ENCODE assay signal across 1 cellular context in the genomic region with DNA sequence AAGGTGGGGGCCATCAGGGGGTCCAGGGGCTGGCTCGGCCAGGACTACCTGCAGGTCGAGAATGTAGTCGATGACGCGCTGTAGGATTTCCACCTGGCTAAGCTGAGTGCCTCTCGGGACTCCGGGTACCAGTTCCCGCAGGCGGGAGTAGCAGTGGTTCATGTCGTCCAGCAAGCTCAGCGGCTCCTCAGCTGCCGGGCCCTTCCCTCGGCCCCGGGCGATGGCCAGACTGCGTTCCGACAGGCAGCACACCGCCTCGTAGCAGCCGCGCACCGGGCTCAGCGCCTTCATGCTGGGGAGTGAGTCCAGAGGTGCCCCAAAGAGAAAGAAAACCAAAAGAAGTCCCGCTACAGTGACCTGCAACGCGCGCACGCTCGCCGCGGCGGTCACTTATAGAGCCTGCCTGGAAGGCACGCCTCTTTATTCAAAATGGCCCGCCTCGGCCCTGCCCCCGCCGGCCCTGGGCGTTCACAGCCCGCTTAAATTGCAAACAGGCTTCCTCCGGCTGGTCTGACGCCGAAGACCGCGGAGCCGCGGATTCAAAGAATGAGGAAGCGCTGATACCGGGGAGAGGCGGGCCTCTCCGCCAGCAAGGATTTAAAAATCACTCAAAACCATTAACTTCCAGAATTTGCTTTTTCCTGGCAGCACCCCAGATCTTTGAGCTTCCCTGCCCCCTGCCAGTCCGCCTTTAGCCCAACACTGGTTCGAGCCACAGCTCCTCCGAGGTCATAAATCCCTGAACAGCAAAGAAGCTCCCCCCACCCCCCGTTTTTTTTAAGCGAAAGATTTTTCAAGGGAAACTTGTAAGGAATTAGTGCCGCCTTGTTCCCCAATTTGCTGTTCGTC.
A peak's percentile ranks its signal among the peaks of the same experiment; 100 is the strongest.
TF ChIP-seq lines count a peak whose summit lies in the region.

A gene with protein sequence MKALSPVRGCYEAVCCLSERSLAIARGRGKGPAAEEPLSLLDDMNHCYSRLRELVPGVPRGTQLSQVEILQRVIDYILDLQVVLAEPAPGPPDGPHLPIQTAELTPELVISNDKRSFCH (minus strand): TSS at position 366 of the 849 bp plus-strand sequence. CDS start 75 bp downstream, at position 291.

TF ChIP-seq in HepG2, 621 proteins besides CTCF, POLR2A, EP300 and RAD21 (continued from another document and continues in another):
- TF ChIP-seq, protein P1, sequence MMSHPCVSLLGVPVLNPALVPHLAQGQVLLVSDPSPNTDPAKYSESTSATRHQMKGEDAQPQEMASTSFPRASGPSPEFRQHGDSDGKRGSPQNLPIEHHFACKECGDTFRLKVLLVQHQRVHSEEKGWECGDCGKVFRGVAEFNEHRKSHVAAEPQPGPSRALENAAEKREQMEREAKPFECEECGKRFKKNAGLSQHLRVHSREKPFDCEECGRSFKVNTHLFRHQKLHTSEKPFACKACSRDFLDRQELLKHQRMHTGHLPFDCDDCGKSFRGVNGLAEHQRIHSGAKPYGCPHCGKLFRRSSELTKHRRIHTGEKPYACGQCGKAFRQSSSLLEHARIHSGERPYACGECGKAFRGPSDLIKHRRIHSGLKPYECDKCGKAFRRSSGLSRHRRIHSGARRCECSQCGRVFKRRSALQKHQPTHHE (CRISPR knock-in tag; IDR thresholded peaks at IDR 0.05; ENCODE audit: borderline replicate concordance) = no peak; the same call in 1 of the 2 replicates
- peak; percentile 23; the same call in 1 of the 2 replicates for TF ChIP-seq FOXO1 (CRISPR knock-in tag; IDR thresholded peaks at IDR 0.05)
- TF ChIP-seq CENPX (CRISPR knock-in tag; IDR thresholded peaks at IDR 0.05) = no peak
- TF ChIP-seq SOX13 (IDR thresholded peaks at IDR 0.05) = 0 out of 2 replicates have a peak, but pooled peaks have one; percentile 32
- TF ChIP-seq SOX13 (CRISPR knock-in tag; conservative IDR thresholded peaks at IDR 0.05 in 1 of 2, IDR thresholded peaks at IDR 0.05 in 1 of 2) = no peak
- TF ChIP-seq ZNF510 (CRISPR knock-in tag; IDR thresholded peaks at IDR 0.05; ENCODE audit: low read depth) = no peak
- TF ChIP-seq ZNF878 (CRISPR knock-in tag; IDR thresholded peaks at IDR 0.05) = peak; percentile 73; the same call in 1 of the 2 replicates
- no peak for TF ChIP-seq ZNF3 (CRISPR knock-in tag; IDR thresholded peaks at IDR 0.05)
- no peak for TF ChIP-seq ZNF292 (CRISPR knock-in tag; IDR thresholded peaks at IDR 0.05; ENCODE audit: borderline replicate concordance, low read depth)
- no peak for TF ChIP-seq ZBTB3 (CRISPR knock-in tag; IDR thresholded peaks at IDR 0.05; ENCODE audit: borderline replicate concordance, low read depth)
- no peak for TF ChIP-seq ZNF879 (CRISPR knock-in tag; IDR thresholded peaks at IDR 0.05)
- peak; percentile 73 for TF ChIP-seq MED1 (CRISPR knock-in tag; IDR thresholded peaks at IDR 0.05)
- TF ChIP-seq XRCC5 (optimal IDR thresholded peaks at IDR 0.05; ENCODE audit: low read length) = no peak
- no peak for TF ChIP-seq LCORL (IDR thresholded peaks at IDR 0.05)
- TF ChIP-seq LCORL (CRISPR knock-in tag; IDR thresholded peaks at IDR 0.05) = no peak
- TF ChIP-seq, protein P2, sequence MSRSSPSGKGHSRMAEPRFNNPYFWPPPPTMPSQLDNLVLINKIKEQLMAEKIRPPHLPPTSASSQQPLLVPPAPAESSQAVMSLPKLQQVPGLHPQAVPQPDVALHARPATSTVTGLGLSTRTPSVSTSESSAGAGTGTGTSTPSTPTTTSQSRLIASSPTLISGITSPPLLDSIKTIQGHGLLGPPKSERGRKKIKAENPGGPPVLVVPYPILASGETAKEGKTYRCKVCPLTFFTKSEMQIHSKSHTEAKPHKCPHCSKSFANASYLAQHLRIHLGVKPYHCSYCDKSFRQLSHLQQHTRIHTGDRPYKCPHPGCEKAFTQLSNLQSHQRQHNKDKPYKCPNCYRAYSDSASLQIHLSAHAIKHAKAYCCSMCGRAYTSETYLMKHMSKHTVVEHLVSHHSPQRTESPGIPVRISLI (CRISPR knock-in tag; IDR thresholded peaks at IDR 0.05; ENCODE audit: borderline replicate concordance) = no peak
- TF ChIP-seq, protein P3, sequence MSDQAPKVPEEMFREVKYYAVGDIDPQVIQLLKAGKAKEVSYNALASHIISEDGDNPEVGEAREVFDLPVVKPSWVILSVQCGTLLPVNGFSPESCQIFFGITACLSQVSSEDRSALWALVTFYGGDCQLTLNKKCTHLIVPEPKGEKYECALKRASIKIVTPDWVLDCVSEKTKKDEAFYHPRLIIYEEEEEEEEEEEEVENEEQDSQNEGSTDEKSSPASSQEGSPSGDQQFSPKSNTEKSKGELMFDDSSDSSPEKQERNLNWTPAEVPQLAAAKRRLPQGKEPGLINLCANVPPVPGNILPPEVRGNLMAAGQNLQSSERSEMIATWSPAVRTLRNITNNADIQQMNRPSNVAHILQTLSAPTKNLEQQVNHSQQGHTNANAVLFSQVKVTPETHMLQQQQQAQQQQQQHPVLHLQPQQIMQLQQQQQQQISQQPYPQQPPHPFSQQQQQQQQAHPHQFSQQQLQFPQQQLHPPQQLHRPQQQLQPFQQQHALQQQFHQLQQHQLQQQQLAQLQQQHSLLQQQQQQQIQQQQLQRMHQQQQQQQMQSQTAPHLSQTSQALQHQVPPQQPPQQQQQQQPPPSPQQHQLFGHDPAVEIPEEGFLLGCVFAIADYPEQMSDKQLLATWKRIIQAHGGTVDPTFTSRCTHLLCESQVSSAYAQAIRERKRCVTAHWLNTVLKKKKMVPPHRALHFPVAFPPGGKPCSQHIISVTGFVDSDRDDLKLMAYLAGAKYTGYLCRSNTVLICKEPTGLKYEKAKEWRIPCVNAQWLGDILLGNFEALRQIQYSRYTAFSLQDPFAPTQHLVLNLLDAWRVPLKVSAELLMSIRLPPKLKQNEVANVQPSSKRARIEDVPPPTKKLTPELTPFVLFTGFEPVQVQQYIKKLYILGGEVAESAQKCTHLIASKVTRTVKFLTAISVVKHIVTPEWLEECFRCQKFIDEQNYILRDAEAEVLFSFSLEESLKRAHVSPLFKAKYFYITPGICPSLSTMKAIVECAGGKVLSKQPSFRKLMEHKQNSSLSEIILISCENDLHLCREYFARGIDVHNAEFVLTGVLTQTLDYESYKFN (CRISPR knock-in tag; conservative IDR thresholded peaks at IDR 0.05) = peak; percentile 20; the same call in 1 of the 2 replicates
- TF ChIP-seq, protein P4, sequence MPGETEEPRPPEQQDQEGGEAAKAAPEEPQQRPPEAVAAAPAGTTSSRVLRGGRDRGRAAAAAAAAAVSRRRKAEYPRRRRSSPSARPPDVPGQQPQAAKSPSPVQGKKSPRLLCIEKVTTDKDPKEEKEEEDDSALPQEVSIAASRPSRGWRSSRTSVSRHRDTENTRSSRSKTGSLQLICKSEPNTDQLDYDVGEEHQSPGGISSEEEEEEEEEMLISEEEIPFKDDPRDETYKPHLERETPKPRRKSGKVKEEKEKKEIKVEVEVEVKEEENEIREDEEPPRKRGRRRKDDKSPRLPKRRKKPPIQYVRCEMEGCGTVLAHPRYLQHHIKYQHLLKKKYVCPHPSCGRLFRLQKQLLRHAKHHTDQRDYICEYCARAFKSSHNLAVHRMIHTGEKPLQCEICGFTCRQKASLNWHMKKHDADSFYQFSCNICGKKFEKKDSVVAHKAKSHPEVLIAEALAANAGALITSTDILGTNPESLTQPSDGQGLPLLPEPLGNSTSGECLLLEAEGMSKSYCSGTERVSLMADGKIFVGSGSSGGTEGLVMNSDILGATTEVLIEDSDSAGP (CRISPR knock-in tag; IDR thresholded peaks at IDR 0.05; ENCODE audit: borderline replicate concordance) = no peak; the same call in 1 of the 2 replicates
- TF ChIP-seq ZNF136 (CRISPR knock-in tag; IDR thresholded peaks at IDR 0.05; ENCODE audit: low read depth) = no peak
- TF ChIP-seq RFXANK (CRISPR knock-in tag; IDR thresholded peaks at IDR 0.05) = no peak
- no peak for TF ChIP-seq TBP (CRISPR knock-in tag; IDR thresholded peaks at IDR 0.05)
- no peak for TF ChIP-seq ATM (IDR thresholded peaks at IDR 0.05; ENCODE audit: borderline replicate concordance)
- TF ChIP-seq RFX5 (IDR thresholded peaks at IDR 0.05; ENCODE audit: low read depth, low read length) = no peak
- TF ChIP-seq, protein P5, sequence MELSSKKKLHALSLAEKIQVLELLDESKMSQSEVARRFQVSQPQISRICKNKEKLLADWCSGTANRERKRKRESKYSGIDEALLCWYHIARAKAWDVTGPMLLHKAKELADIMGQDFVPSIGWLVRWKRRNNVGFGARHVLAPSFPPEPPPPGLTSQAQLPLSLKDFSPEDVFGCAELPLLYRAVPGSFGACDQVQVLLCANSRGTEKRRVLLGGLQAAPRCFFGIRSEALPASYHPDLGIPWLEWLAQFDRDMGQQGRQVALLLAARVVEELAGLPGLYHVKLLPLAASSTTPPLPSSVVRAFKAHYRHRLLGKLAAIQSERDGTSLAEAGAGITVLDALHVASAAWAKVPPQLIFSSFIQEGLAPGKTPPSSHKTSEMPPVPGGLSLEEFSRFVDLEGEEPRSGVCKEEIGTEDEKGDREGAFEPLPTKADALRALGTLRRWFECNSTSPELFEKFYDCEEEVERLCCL (CRISPR knock-in tag; IDR thresholded peaks at IDR 0.05; ENCODE audit: borderline replicate concordance) = no peak
- TF ChIP-seq ZNF383 (CRISPR knock-in tag; IDR thresholded peaks at IDR 0.05; ENCODE audit: borderline replicate concordance) = no peak
- no peak for TF ChIP-seq MAZ (IDR thresholded peaks at IDR 0.05; ENCODE audit: borderline replicate concordance, low read depth, low read length)
- TF ChIP-seq MAZ (CRISPR knock-in tag; IDR thresholded peaks at IDR 0.05; ENCODE audit: low read depth) = no peak; the same call in 1 of the 2 replicates
- TF ChIP-seq, protein P6, sequence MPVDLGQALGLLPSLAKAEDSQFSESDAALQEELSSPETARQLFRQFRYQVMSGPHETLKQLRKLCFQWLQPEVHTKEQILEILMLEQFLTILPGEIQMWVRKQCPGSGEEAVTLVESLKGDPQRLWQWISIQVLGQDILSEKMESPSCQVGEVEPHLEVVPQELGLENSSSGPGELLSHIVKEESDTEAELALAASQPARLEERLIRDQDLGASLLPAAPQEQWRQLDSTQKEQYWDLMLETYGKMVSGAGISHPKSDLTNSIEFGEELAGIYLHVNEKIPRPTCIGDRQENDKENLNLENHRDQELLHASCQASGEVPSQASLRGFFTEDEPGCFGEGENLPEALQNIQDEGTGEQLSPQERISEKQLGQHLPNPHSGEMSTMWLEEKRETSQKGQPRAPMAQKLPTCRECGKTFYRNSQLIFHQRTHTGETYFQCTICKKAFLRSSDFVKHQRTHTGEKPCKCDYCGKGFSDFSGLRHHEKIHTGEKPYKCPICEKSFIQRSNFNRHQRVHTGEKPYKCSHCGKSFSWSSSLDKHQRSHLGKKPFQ (CRISPR knock-in tag; IDR thresholded peaks at IDR 0.05; ENCODE audit: insufficient replicate concordance) = peak; percentile 63
- TF ChIP-seq, protein P7, sequence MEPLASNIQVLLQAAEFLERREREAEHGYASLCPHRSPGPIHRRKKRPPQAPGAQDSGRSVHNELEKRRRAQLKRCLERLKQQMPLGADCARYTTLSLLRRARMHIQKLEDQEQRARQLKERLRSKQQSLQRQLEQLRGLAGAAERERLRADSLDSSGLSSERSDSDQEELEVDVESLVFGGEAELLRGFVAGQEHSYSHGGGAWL (CRISPR knock-in tag; IDR thresholded peaks at IDR 0.05) = 0 out of 2 replicates have a peak, but pooled peaks have one; percentile 19
- TF ChIP-seq, protein P8, sequence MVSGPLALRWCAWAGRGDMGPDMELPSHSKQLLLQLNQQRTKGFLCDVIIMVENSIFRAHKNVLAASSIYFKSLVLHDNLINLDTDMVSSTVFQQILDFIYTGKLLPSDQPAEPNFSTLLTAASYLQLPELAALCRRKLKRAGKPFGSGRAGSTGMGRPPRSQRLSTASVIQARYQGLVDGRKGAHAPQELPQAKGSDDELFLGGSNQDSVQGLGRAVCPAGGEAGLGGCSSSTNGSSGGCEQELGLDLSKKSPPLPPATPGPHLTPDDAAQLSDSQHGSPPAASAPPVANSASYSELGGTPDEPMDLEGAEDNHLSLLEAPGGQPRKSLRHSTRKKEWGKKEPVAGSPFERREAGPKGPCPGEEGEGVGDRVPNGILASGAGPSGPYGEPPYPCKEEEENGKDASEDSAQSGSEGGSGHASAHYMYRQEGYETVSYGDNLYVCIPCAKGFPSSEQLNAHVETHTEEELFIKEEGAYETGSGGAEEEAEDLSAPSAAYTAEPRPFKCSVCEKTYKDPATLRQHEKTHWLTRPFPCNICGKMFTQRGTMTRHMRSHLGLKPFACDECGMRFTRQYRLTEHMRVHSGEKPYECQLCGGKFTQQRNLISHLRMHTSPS (CRISPR knock-in tag; IDR thresholded peaks at IDR 0.05; ENCODE audit: low read depth) = no peak
- no peak for TF ChIP-seq NR2F6 (IDR thresholded peaks at IDR 0.05)
- peak; percentile 8; the same call in 1 of the 2 replicates for TF ChIP-seq NR2F6 (CRISPR knock-in tag; IDR thresholded peaks at IDR 0.05)
- TF ChIP-seq EZH2 (conservative IDR thresholded peaks at IDR 0.05; ENCODE audit: low read depth, low read length) = no peak
- no peak for TF ChIP-seq ZNF75D (CRISPR knock-in tag; IDR thresholded peaks at IDR 0.05; ENCODE audit: borderline replicate concordance)
- peak; percentile 47; the same call in 1 of the 2 replicates for TF ChIP-seq SRY (CRISPR knock-in tag; IDR thresholded peaks at IDR 0.05)
- 0 out of 2 replicates have a peak, but pooled peaks have one; percentile 43 for TF ChIP-seq CAMTA2 (CRISPR knock-in tag; IDR thresholded peaks at IDR 0.05; ENCODE audit: borderline replicate concordance)
- TF ChIP-seq NFKB2 (CRISPR knock-in tag; IDR thresholded peaks at IDR 0.05; ENCODE audit: borderline replicate concordance) = no peak
- TF ChIP-seq CENPT (CRISPR knock-in tag; IDR thresholded peaks at IDR 0.05; ENCODE audit: low read depth) = no peak
- TF ChIP-seq, protein P9, sequence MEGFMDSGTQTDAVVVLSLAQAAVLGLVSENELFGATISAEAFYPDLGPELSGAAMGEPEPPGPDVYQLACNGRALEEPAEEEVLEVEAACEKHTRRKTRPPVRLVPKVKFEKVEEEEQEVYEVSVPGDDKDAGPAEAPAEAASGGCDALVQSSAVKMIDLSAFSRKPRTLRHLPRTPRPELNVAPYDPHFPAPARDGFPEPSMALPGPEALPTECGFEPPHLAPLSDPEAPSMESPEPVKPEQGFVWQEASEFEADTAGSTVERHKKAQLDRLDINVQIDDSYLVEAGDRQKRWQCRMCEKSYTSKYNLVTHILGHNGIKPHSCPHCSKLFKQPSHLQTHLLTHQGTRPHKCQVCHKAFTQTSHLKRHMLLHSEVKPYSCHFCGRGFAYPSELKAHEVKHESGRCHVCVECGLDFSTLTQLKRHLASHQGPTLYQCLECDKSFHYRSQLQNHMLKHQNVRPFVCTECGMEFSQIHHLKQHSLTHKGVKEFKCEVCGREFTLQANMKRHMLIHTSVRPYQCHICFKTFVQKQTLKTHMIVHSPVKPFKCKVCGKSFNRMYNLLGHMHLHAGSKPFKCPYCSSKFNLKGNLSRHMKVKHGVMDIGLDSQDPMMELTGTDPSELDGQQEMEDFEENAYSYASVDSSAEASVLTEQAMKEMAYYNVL (CRISPR knock-in tag; IDR thresholded peaks at IDR 0.05; ENCODE audit: borderline replicate concordance) = peak; percentile 57; the same call in 1 of the 2 replicates
- TF ChIP-seq, protein P10, sequence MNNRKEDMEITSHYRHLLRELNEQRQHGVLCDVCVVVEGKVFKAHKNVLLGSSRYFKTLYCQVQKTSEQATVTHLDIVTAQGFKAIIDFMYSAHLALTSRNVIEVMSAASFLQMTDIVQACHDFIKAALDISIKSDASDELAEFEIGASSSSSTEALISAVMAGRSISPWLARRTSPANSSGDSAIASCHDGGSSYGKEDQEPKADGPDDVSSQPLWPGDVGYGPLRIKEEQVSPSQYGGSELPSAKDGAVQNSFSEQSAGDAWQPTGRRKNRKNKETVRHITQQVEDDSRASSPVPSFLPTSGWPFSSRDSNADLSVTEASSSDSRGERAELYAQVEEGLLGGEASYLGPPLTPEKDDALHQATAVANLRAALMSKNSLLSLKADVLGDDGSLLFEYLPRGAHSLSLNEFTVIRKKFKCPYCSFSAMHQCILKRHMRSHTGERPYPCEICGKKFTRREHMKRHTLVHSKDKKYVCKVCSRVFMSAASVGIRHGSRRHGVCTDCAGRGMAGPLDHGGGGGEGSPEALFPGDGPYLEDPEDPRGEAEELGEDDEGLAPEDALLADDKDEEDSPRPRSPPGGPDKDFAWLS (CRISPR knock-in tag; IDR thresholded peaks at IDR 0.05; ENCODE audit: borderline replicate concordance) = no peak
